17 cellular contexts compared by ENCODE assay signal in the genomic region with DNA sequence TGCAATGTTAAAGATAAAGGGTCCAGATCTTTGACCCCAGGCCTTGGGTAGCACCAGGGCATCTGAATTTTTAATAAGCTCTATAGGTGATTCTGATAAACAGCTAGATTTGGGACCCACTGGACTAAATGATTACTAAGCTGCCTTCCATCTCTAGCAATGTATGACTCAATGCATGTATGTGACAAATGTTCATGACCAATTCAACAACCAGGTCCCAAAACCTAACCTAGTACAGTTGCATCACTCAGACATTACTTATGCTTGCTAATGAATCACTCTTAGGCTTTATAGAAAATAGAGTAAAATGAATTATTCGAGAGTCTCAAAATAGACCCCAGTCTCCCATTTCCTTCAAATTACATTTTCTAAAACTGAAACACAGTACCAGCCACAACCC. TPM values are rescaled to one million over a fixed set of nuclear protein-coding genes. Genes with fewer than 3 reads are reported as not detected.
DNase-seq lines count a peak whose midpoint lies in the region; ATAC-seq, FAIRE-seq and TF ChIP-seq lines count a peak whose summit lies in the region.
"Had no signal": no experiment of that assay in that cellular context is flagged by ENCODE, and none has a peak within 500 bp of the region (broad histone marks: within the 10 kb centered on the region; RNA-seq: fewer than 3 reads in every experiment).

No MANE protein-coding gene starts in this region.

- peak overlapping the region; percentile 82 for H2AK5ac ChIP-seq in IMR-90 (ENCODE audit: low read depth, low read length)

- H2AK9ac ChIP-seq in IMR-90 (replicated peaks; ENCODE audit: low read depth, low read length, poor library complexity): no peak overlapping the region

- H3K9me3 ChIP-seq in IMR-90 (ENCODE audit: control insufficient read depth, insufficient read depth, low read length): no peaks in the 10 kb centered on the region
- H3K9me3 ChIP-seq: left lung, upper lobe of left lung had no signal

- no peak for TF ChIP-seq CTCF in IMR-90 (conservative IDR thresholded peaks at IDR 0.05; ENCODE audit: low read depth, low read length)
- no peak for TF ChIP-seq CTCF in bronchial epithelial cell (IDR thresholded peaks at IDR 0.05; ENCODE audit: insufficient read depth, low read length, severe bottlenecking)

- FAIRE-seq in bronchial epithelial cell (lab: Jason Lieb, UNC): no peak

- peak overlapping the region; percentile 67; the same call in 1 of the 2 replicates for H3K18ac ChIP-seq in IMR-90 (ENCODE audit: low read depth, low read length)

- no peak for TF ChIP-seq RAD21 in IMR-90 (IDR thresholded peaks at IDR 0.05; ENCODE audit: low read length)

- H3K79me1 ChIP-seq in IMR-90 (ENCODE audit: low read depth in 1 of 2, low read length in 2 of 2): peaks cover 12 to 48% of the 10 kb centered on the region in 2 experiments; a peak in 3 of 4 replicates

- peaks cover 13% of the 10 kb centered on the region for H3K4me1 ChIP-seq in IMR-90 (ENCODE audit: control insufficient read depth, insufficient read depth, low read length)

- H4K8ac ChIP-seq in IMR-90 (ENCODE audit: low read depth in 2 of 2, low read length in 2 of 2): peak overlapping the region; percentile 11 to 49; a peak in 1 of 4 replicates

- H4K91ac ChIP-seq in IMR-90 (ENCODE audit: insufficient read depth, low read depth, low read length): peak overlapping the region; percentile 66; the same call in 1 of the 2 replicates

- peak overlapping the region; percentile 77; the same call in 1 of the 2 replicates for H2BK120ac ChIP-seq in IMR-90 (ENCODE audit: low read depth, low read length)

- WGBS in IMR-90 (ENCODE audit: extremely low coverage in 2 of 2, insufficient read length in 1 of 2), 2 experiments: no CpG with 5 or more reads among the region's 1 CpG

- no peak overlapping the region for H3K4me2 ChIP-seq in IMR-90 (ENCODE audit: low read depth, low read length)

- H3K27me3 ChIP-seq in IMR-90 (ENCODE audit: control insufficient read depth, insufficient read depth, low read length) (no peaks in the 10 kb centered on the region), bronchial epithelial cell (ENCODE audit: control insufficient read depth, insufficient read depth, low read length) (no peaks in the 10 kb centered on the region)
- H3K27me3 ChIP-seq: left lung, upper lobe of left lung had no signal

- peak overlapping the region; percentile 4; the same call in 1 of the 2 replicates for H3K23ac ChIP-seq in IMR-90 (ENCODE audit: low read depth, low read length)

- intact Hi-C loops in IMR-90 (cut with micrococcal nuclease): loop anchor here (1.0 kb wide), 1 partner anchor 53 kb away; no protein-coding TSS in a partner anchor

- peak overlapping the region; percentile 30; the same call in 1 of the 3 replicates for H2BK15ac ChIP-seq in IMR-90 (ENCODE audit: low read depth, low read length)

- no peak overlapping the region for H3K9ac ChIP-seq in IMR-90 (ENCODE audit: low read depth, low read length)

- no TSS peak for BruUV-seq in IMR-90 (replicated peaks; lab: Mats Ljungman, UMichigan)

- no peaks in the 10 kb centered on the region for H3K36me3 ChIP-seq in IMR-90 (ENCODE audit: control insufficient read depth, insufficient read depth, low read length)
- no peaks in the 10 kb centered on the region for H3K36me3 ChIP-seq in bronchial epithelial cell (ENCODE audit: control insufficient read depth, insufficient read depth, low read length)
- H3K36me3 ChIP-seq: left lung, upper lobe of left lung had no signal

- in situ Hi-C loops in IMR-90 (cut with MboI; ENCODE audit: low sequenced_read_pairs): no loop called here

- peak overlapping the region; percentile 74 for H2BK20ac ChIP-seq in IMR-90 (ENCODE audit: low read depth, low read length)

- H4K20me1 ChIP-seq in IMR-90 (ENCODE audit: insufficient read depth, low read length): no peaks in the 10 kb centered on the region

- CTCF ChIA-PET in IMR-90 (lab: Yijun Ruan, JAX): no interaction called here

- peak overlapping the region; percentile 80 for H3K14ac ChIP-seq in IMR-90 (replicated peaks; ENCODE audit: low read depth, low read length)

- no peak overlapping the region; the same call in 1 of the 2 replicates for H4K5ac ChIP-seq in IMR-90 (ENCODE audit: low read depth, low read length)

- peak overlapping the region; percentile 81; the same call in 1 of the 2 replicates for H3K4ac ChIP-seq in IMR-90 (ENCODE audit: low read depth, low read length)

- H3K56ac ChIP-seq in IMR-90 (ENCODE audit: extremely low read depth, insufficient read depth, low read length): no peak overlapping the region

- 0 out of 2 replicates have a peak overlapping the region, but pooled peaks have one; percentile 52 for H3K27ac ChIP-seq in IMR-90 (ENCODE audit: insufficient read depth, low read length)
- H3K27ac ChIP-seq: left lung had no signal

- ATAC-seq in IMR-90 (ENCODE audit: low read depth): peak; percentile 46; the same call in 1 of the 2 replicates
- ATAC-seq: left lung had no signal

- dilution Hi-C loops in IMR-90 (cut with HindIII; ENCODE audit: low sequenced_read_pairs, unreplicated experiment): no loop called here

- H2AFZ ChIP-seq in IMR-90 (replicated peaks; ENCODE audit: low read length, poor library complexity): no peak overlapping the region

- H3K9me1 ChIP-seq in IMR-90 (ENCODE audit: insufficient read depth, low read length): peaks cover 14% of the 10 kb centered on the region

- H3K4me3 ChIP-seq in IMR-90 (ENCODE audit: insufficient read depth, low read depth, low read length) (no peak overlapping the region), bronchial epithelial cell (ENCODE audit: low read depth, low read length) (no peak overlapping the region)
- H3K4me3 ChIP-seq: left lung, upper lobe of left lung had no signal

- POLR2A ChIA-PET in IMR-90 (lab: Charles Lee; ENCODE audit: unreplicated experiment): interaction anchor here (0.7 kb wide), 1 partner anchor 52 kb away, joined by 4 read pairs; no protein-coding TSS in a partner anchor

- DNase-seq in Daoy (ENCODE audit: low read depth): peak; percentile 25
- DNase-seq in IMR-90: peak; percentile 86
- DNase-seq in bronchial epithelial cell (ENCODE audit: low read depth): peak; percentile 93
- DNase-seq in non-pigmented ciliary epithelial cell (ENCODE audit: low read depth): peak; percentile 34
- no peak for DNase-seq in occipital lobe (lab: John Stamatoyannopoulos, UW)
- DNase-seq in NCI-H1105 treated with DMSO at 0.1 percent for 48 hours (lab: John Stamatoyannopoulos, UW): no peak
- DNase-seq in NCI-H1048 (lab: John Stamatoyannopoulos, UW): no peak
- DNase-seq in NCI-H748 treated with DMSO at 0.1 percent for 48 hours (lab: John Stamatoyannopoulos, UW): no peak
- DNase-seq: activated CD4-positive, alpha-beta T cell treated with anti-CD3 and anti-CD28 coated beads, Interleukin-2, amount 50 U/mL, for 48 hours; anterior cingulate cortex; Calu3; left lung; NCI-H146; NCI-H82; posterior cingulate gyrus; SW 1271; upper lobe of left lung had no signal

- no peak for TF ChIP-seq POLR2A in IMR-90 (IDR thresholded peaks at IDR 0.05; ENCODE audit: low read depth, low read length)

- H2BK5ac ChIP-seq in IMR-90 (ENCODE audit: low read depth, low read length, poor library complexity, severe bottlenecking): peak overlapping the region; percentile 85

TF ChIP-seq in IMR-90, 13 proteins besides CTCF, POLR2A, EP300 and RAD21:
- TF ChIP-seq, protein P1, sequence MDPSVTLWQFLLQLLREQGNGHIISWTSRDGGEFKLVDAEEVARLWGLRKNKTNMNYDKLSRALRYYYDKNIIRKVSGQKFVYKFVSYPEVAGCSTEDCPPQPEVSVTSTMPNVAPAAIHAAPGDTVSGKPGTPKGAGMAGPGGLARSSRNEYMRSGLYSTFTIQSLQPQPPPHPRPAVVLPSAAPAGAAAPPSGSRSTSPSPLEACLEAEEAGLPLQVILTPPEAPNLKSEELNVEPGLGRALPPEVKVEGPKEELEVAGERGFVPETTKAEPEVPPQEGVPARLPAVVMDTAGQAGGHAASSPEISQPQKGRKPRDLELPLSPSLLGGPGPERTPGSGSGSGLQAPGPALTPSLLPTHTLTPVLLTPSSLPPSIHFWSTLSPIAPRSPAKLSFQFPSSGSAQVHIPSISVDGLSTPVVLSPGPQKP (IDR thresholded peaks at IDR 0.05; ENCODE audit: borderline replicate concordance, low read depth, low read length): no peak
- peak; percentile 95 for TF ChIP-seq CEBPB (IDR thresholded peaks at IDR 0.05; ENCODE audit: low read depth, low read length)
- TF ChIP-seq NFE2L2 (IDR thresholded peaks at IDR 0.05; ENCODE audit: low read depth, low read length): no peak
- no peak for TF ChIP-seq USF2 (IDR thresholded peaks at IDR 0.05; ENCODE audit: low read depth, low read length)
- no peak for TF ChIP-seq CHD1 (IDR thresholded peaks at IDR 0.05; ENCODE audit: low read depth, low read length)
- TF ChIP-seq MXI1 (IDR thresholded peaks at IDR 0.05; ENCODE audit: borderline replicate concordance, low read depth, low read length): no peak
- peak; percentile 62 for TF ChIP-seq FOS (IDR thresholded peaks at IDR 0.05; ENCODE audit: low read depth, low read length)
- no peak for TF ChIP-seq MAZ (IDR thresholded peaks at IDR 0.05; ENCODE audit: borderline replicate concordance, low read depth, low read length)
- TF ChIP-seq RCOR1 (IDR thresholded peaks at IDR 0.05; ENCODE audit: insufficient replicate concordance, low read length): no peak
- no peak for TF ChIP-seq MAFK (IDR thresholded peaks at IDR 0.05; ENCODE audit: low read depth, low read length)
- TF ChIP-seq BHLHE40 (IDR thresholded peaks at IDR 0.05; ENCODE audit: low read depth, low read length): no peak; the same call in 1 of the 2 replicates

RNA-seq across cellular contexts. Expression of gene RCAN1, which starts 35.5 kb away (rescaled TPM):
- total RNA-seq in Daoy (2014; rRNA removed; shearing (Covaris generic)): 66.9 and 71.9 TPM in 2 replicates
- total RNA-seq in IMR-90 (2012; rRNA removed) (175 and 183 TPM in 2 replicates), bronchial epithelial cell (22.1 and 88.8 TPM in 2 replicates), occipital lobe (56.8 TPM)
- 43.0 and 53.5 TPM in 2 replicates for polyA plus RNA-seq in IMR-90 (2012; rRNA removed)
- polyA plus RNA-seq in IMR-90 (2012; cell fraction: cytosol; rRNA removed): 13.6 and 13.7 TPM in 2 replicates
- 32.6 and 64.1 TPM in 2 replicates for polyA plus RNA-seq in IMR-90 (2012; cell fraction: nucleus; rRNA removed; ENCODE audit: low replicate concordance)

Comparison
In these comparisons a context has a peak if more than half of its experiments do, and no peak if none do; other contexts are left out.
1. DNase-seq: peak in Daoy (single experiment), IMR-90 (single experiment), bronchial epithelial cell (single experiment) and non-pigmented ciliary epithelial cell (single experiment); none in occipital lobe (single experiment), NCI-H1105 treated with DMSO at 0.1 percent for 48 hours (single experiment), NCI-H1048 (single experiment) and NCI-H748 treated with DMSO at 0.1 percent for 48 hours (single experiment).